25 cellular contexts compared by ENCODE assay signal in the genomic region with DNA sequence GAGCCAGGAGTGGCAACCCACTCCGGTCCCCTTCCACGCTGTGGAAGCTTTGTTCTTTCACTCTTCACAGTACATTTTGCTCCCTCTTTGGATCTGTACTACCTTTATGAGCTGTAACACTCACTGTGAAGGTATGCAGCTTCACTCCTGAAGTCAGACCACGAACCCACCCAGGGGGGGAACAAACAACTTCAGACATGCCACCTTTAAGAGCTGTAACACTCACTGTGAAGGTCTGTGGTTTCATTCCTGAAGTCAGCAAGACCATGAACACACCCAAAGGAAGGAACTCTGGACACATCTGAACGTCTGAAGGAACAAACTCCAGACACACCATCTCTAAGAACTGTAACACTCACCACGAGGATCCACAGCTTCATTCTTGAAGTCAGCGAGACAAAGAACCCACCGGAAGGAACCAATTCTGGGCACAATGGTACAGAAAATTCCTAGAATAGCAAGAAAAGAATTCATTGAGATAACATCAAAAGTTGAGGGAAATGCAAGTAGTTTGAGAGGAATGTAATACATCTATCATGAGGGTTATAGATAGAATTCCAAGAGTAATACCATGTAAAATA.
DNase-seq lines count a peak whose midpoint lies in the region; ATAC-seq, FAIRE-seq and TF ChIP-seq lines count a peak whose summit lies in the region.
"Had no signal": no experiment of that assay in that cellular context is flagged by ENCODE, and none has a peak within 500 bp of the region (broad histone marks: within the 10 kb centered on the region; RNA-seq: fewer than 3 reads in every experiment).

No MANE protein-coding gene starts in this region.

- ATAC-seq in GM21723 (IDR thresholded peaks at IDR 0.05; ENCODE audit: unreplicated experiment): no peak
- ATAC-seq: activated CD8-positive, alpha-beta memory T cell treated with anti-CD3 and anti-CD28 coated beads, Interleukin-2, amount 10 ng/mL, durations not matched to agents 7 days and 5 days; activated T-helper 17 cell treated with anti-CD3 and anti-CD28 coated beads, Interleukin-2, amount 50 U/mL, for 72 hours; CD8-positive, alpha-beta T cell; GM12878; GM23338; left lobe of liver; stimulated activated naive B cell treated with anti-CD40 and anti-IgM and Interleukin-4, amounts not matched to agents 10 μg/mL and 1 μg/mL and 100 μg/mL, for 72 hours had no signal

- TF ChIP-seq POLR2A in GM12892 (IDR thresholded peaks at IDR 0.05; ENCODE audit: low read depth, low read length): no peak

- H3K4me3 ChIP-seq in fibroblast of the aortic adventitia (ENCODE audit: low read depth, low read length): no peak overlapping the region
- no peak overlapping the region for H3K4me3 ChIP-seq in trophoblast cell (ENCODE audit: low read depth, low read length)
- H3K4me3 ChIP-seq: GM12878, GM23338, neural progenitor cell, skin epidermis, thoracic aorta had no signal

- peak; percentile 31 for DNase-seq in LoVo (ENCODE audit: low spot score)
- peak; percentile 2 for DNase-seq in UCSD-AML1 (lab: John Stamatoyannopoulos, UW; ENCODE audit: unreplicated experiment)
- peak; percentile 0 for DNase-seq in fibroblast of the aortic adventitia (ENCODE audit: low read depth)
- peak in 1 of 2 donors; percentile 20 for DNase-seq in trophoblast cell
- DNase-seq in GM12892 (ENCODE audit: insufficient read length): no peak
- DNase-seq in NCI-H510A treated with DMSO at 0.1 percent for 48 hours (lab: John Stamatoyannopoulos, UW): no peak
- DNase-seq: activated CD4-positive, alpha-beta T cell treated with anti-CD3 and anti-CD28 coated beads for 48 hours; activated CD8-positive, alpha-beta memory T cell treated with anti-CD3 and anti-CD28 coated beads, Interleukin-2, amount 10 ng/mL, durations not matched to agents 7 days and 5 days; caudate nucleus; CD8-positive, alpha-beta T cell; dorsolateral prefrontal cortex; erythroblast; KG1; NCI-H2029 treated with DMSO at 0.1 percent for 48 hours; NCI-H510A; stimulated activated CD4-positive, alpha-beta T cell treated with anti-CD3 and anti-CD28 coated beads, Interleukin-2, amount 100 ng/mL, for 24 hours; stimulated activated naive B cell treated with anti-CD40 and anti-IgM and Interleukin-4, amounts not matched to agents 10 μg/mL and 1 μg/mL and 100 μg/mL, for 72 hours had no signal

- no peak overlapping the region for H3K9ac ChIP-seq in trophoblast cell (ENCODE audit: low read length)
- H3K9ac ChIP-seq: neural progenitor cell had no signal

- no peak overlapping the region for H3K18ac ChIP-seq in trophoblast cell (ENCODE audit: low read length)

- H3K27ac ChIP-seq in trophoblast cell (ENCODE audit: low read depth, low read length): peak overlapping the region; percentile 54
- H3K27ac ChIP-seq: dorsolateral prefrontal cortex, neural progenitor cell, skin epidermis, thoracic aorta had no signal

- H3K14ac ChIP-seq in trophoblast cell (ENCODE audit: low read length): no peak overlapping the region

- no peak overlapping the region for H2AFZ ChIP-seq in trophoblast cell (ENCODE audit: insufficient read depth, low read length, poor library complexity)
- H2AFZ ChIP-seq: GM23338, neural progenitor cell had no signal

- no peak overlapping the region for H3K4me2 ChIP-seq in trophoblast cell (ENCODE audit: low read length)
- H3K4me2 ChIP-seq: GM23338, neural progenitor cell had no signal

- H2BK120ac ChIP-seq in trophoblast cell (ENCODE audit: insufficient read depth, low read length, poor library complexity): no peak overlapping the region

- no peaks in the 10 kb centered on the region for H3K4me1 ChIP-seq in trophoblast cell (ENCODE audit: control insufficient read depth in 1 of 2, insufficient read depth in 2 of 2, low read length in 2 of 2)
- H3K4me1 ChIP-seq: neural progenitor cell had no signal

- no peak overlapping the region for H3K4ac ChIP-seq in trophoblast cell (ENCODE audit: low read depth, low read length)

- no peak overlapping the region for H2BK12ac ChIP-seq in trophoblast cell (ENCODE audit: low read length)

- H4K91ac ChIP-seq in trophoblast cell (ENCODE audit: low read depth, low read length): no peak overlapping the region

- H3K23ac ChIP-seq in trophoblast cell (ENCODE audit: low read length): no peak overlapping the region

- WGBS in trophoblast cell (ENCODE audit: extremely low coverage, insufficient coverage, insufficient read length): no CpG with 5 or more reads among the region's 7 CpGs

- no peaks in the 10 kb centered on the region for H3K36me3 ChIP-seq in trophoblast cell (ENCODE audit: control insufficient read depth in 1 of 2, insufficient read depth in 2 of 2, low read length in 2 of 2)
- H3K36me3 ChIP-seq: neural progenitor cell, thoracic aorta had no signal

- H2BK5ac ChIP-seq in trophoblast cell (ENCODE audit: low read depth, low read length, poor library complexity): no peak overlapping the region

- H4K12ac ChIP-seq in trophoblast cell (ENCODE audit: low read depth, low read length): no peak overlapping the region

- no peaks in the 10 kb centered on the region for H3K79me2 ChIP-seq in trophoblast cell (ENCODE audit: control insufficient read depth, insufficient read depth, low read length, poor library complexity)

- H3K79me1 ChIP-seq in trophoblast cell (ENCODE audit: low read length): no peaks in the 10 kb centered on the region

- no peak overlapping the region for H4K8ac ChIP-seq in trophoblast cell (ENCODE audit: low read depth, low read length)

- FAIRE-seq in GM12892 (lab: Jason Lieb, UNC): no peak
- FAIRE-seq: GM12878 had no signal

- TF ChIP-seq CTCF in fibroblast of the aortic adventitia (IDR thresholded peaks at IDR 0.05; ENCODE audit: insufficient read depth, low read length): no peak

- H2AK5ac ChIP-seq in trophoblast cell (ENCODE audit: low read length): no peak overlapping the region

- H3K27me3 ChIP-seq in trophoblast cell (ENCODE audit: insufficient read depth, low read length): no peaks in the 10 kb centered on the region
- H3K27me3 ChIP-seq: dorsolateral prefrontal cortex, neural progenitor cell had no signal

- no peaks in the 10 kb centered on the region for H3K9me3 ChIP-seq in trophoblast cell (ENCODE audit: insufficient read depth, low read depth, low read length)
- H3K9me3 ChIP-seq: thoracic aorta had no signal

Comparison
In these comparisons a context has a peak if more than half of its experiments do, and no peak if none do; other contexts are left out.
1. DNase-seq: peak in LoVo (single experiment), UCSD-AML1 (single experiment) and fibroblast of the aortic adventitia (single experiment); none in GM12892 (single experiment) and NCI-H510A treated with DMSO at 0.1 percent for 48 hours (single experiment).